Comparison of ENCODE assay signal across 8 cellular contexts in genomic region chrX:29187264-29187663, GRCh38.
"Had no signal": no experiment of that assay in that cellular context is flagged by ENCODE, and none has a peak within 500 bp of the region (broad histone marks: within the 10 kb centered on the region; RNA-seq: fewer than 3 reads in every experiment).

No MANE protein-coding gene starts in this region.

- FAIRE-seq: G401.6, GM12878, GM12891, GM12892, GM18507, GM19239 had no signal

- H3K4me3 ChIP-seq: GM12878 had no signal

- DNase-seq: GDM1, GF-D8 had no signal

- ATAC-seq: GM12878 had no signal
